20 cellular contexts compared by ENCODE assay signal in genomic region chr9:121764371-121764730, GRCh38.
DNase-seq lines count a peak whose midpoint lies in the region; ATAC-seq and TF ChIP-seq lines count a peak whose summit lies in the region.
"Had no signal": no experiment of that assay in that cellular context is flagged by ENCODE, and none has a peak within 500 bp of the region (broad histone marks: within the 10 kb centered on the region; RNA-seq: fewer than 3 reads in every experiment).

No MANE protein-coding gene starts in this region.

- no peaks in the 10 kb centered on the region for H3K9me3 Mint-ChIP-seq in CD4-positive, alpha-beta T cell

- H3K4me3 Mint-ChIP-seq in CD4-positive, alpha-beta T cell: no peak overlapping the region

- H3K27me3 ChIP-seq in cardiac muscle cell (no peaks in the 10 kb centered on the region), heart right ventricle (no peaks in the 10 kb centered on the region), sigmoid colon (no peaks in the 10 kb centered on the region)
- no peaks in the 10 kb centered on the region for H3K27me3 ChIP-seq in CD4-positive, alpha-beta T cell (ENCODE audit: control insufficient read depth, insufficient read depth, low read length)
- H3K27me3 ChIP-seq: BLaER1, neutrophil had no signal

- no peaks in the 10 kb centered on the region for H4K20me1 ChIP-seq in OCI-LY7 (ENCODE audit: insufficient read depth, low read length)

- H3K9me3 ChIP-seq in cardiac muscle cell (ENCODE audit: low read depth): no peaks in the 10 kb centered on the region
- no peaks in the 10 kb centered on the region for H3K9me3 ChIP-seq in heart right ventricle
- H3K9me3 ChIP-seq in sigmoid colon: no peaks in the 10 kb centered on the region
- no peaks in the 10 kb centered on the region for H3K9me3 ChIP-seq in CD4-positive, alpha-beta T cell (ENCODE audit: control insufficient read depth, low read length)
- H3K9me3 ChIP-seq in OCI-LY7 (ENCODE audit: low read length): no peaks in the 10 kb centered on the region
- H3K9me3 ChIP-seq: BLaER1, mucosa of descending colon, neutrophil had no signal

- H3K4me2 ChIP-seq in OCI-LY7 (ENCODE audit: low read length): no peak overlapping the region
- H3K4me2 ChIP-seq: BLaER1 had no signal

- WGBS in heart right ventricle, 2 donors: 77 to 85% methylated on average over 9 of the region's 9 CpGs
- WGBS in sigmoid colon, 2 donors: 93 to 94% methylated on average over 9 of the region's 9 CpGs

- H3K27ac ChIP-seq in cardiac muscle cell (peak overlapping the region; percentile 93), heart right ventricle (peak overlapping the region in 9 of 10 donors; percentile 62 to 86 (median 75)), sigmoid colon (peak overlapping the region in 3 of 4 donors; percentile 55 to 76 (median 59)), OCI-LY7 (ENCODE audit: low read depth, low read length, poor library complexity, severe bottlenecking) (no peak overlapping the region)
- H3K27ac ChIP-seq in CD4-positive, alpha-beta T cell (ENCODE audit: low read depth, low read length): no peak overlapping the region
- H3K27ac ChIP-seq: BLaER1, neutrophil, SK-N-MC had no signal

- no peaks in the 10 kb centered on the region for H3K79me2 ChIP-seq in OCI-LY7 (ENCODE audit: insufficient read depth, low read depth, low read length)

- H3K27ac Mint-ChIP-seq in CD4-positive, alpha-beta T cell: no peak overlapping the region

- no peak for TF ChIP-seq CTCF in cardiac muscle cell (IDR thresholded peaks at IDR 0.05; ENCODE audit: low read depth, low read length)
- TF ChIP-seq CTCF in heart right ventricle (IDR thresholded peaks at IDR 0.05): no peak
- TF ChIP-seq CTCF in sigmoid colon (IDR thresholded peaks at IDR 0.05): no peak
- TF ChIP-seq CTCF in CD4-positive, alpha-beta T cell (IDR thresholded peaks at IDR 0.05): no peak
- TF ChIP-seq CTCF in OCI-LY7 (conservative IDR thresholded peaks at IDR 0.05; ENCODE audit: low read length): no peak

- CTCF ChIA-PET in CD4-positive, alpha-beta T cell (lab: Charles Lee): no interaction called here
- CTCF ChIA-PET in OCI-LY7 (lab: Charles Lee; ENCODE audit: unreplicated experiment): no interaction called here

- intact Hi-C loops in cardiac septum (cut with DNase I) (loop anchor here (5.0 kb wide), 1 partner anchor 42 kb away; no protein-coding TSS in a partner anchor), heart right ventricle (cut with DNase I) (loop anchor here in 1 of 10 donors (5.0 kb wide), 1 partner anchor 52 kb away; no protein-coding TSS in a partner anchor), sigmoid colon (cut with DNase I) (no loop called here), OCI-LY7 (cut with micrococcal nuclease; ENCODE audit: unreplicated experiment) (no loop called here)
- intact Hi-C loops in CD4-positive, alpha-beta T cell (cut with DNase I, micrococcal nuclease): no loop called here

- no peak for TF ChIP-seq POLR2A in sigmoid colon (IDR thresholded peaks at IDR 0.05)

- DNase-seq in cardiac muscle cell (ENCODE audit: low read depth in 1 of 2, low spot score in 1 of 2) (no peak), cardiac septum (ENCODE audit: low spot score) (no peak), heart right ventricle (no peak), sigmoid colon (no peak), OCI-LY7 (ENCODE audit: low spot score) (no peak), dedifferentiated amniotic fluid mesenchymal stem cell (ENCODE audit: extremely low spot score) (no peak)
- no peak for DNase-seq in CD4-positive, alpha-beta T cell
- no peak for DNase-seq in activated CD4-positive, CD25-positive, alpha-beta regulatory T cell treated with anti-CD3 and anti-CD28 coated beads, Interleukin-2, amount 50 U/mL, for 72 hours
- DNase-seq: activated CD4-positive, alpha-beta T cell treated with anti-CD3 and anti-CD28 coated beads for 48 hours; activated CD8-positive, alpha-beta memory T cell treated with anti-CD3 and anti-CD28 coated beads, Interleukin-2, amount 50 U/mL, for 4 hours; activated gamma-delta T cell; amygdala; H7; NCI-H1048; NCI-H2107; NCI-H526 had no signal

- no peak overlapping the region for H3K4me3 ChIP-seq in cardiac muscle cell
- no peak overlapping the region for H3K4me3 ChIP-seq in heart right ventricle
- no peak overlapping the region for H3K4me3 ChIP-seq in sigmoid colon
- H3K4me3 ChIP-seq in OCI-LY7 (ENCODE audit: low read depth, low read length, poor library complexity, severe bottlenecking): no peak overlapping the region
- H3K4me3 ChIP-seq: BLaER1, mucosa of descending colon, SK-N-MC had no signal

- H3K36me3 ChIP-seq in cardiac muscle cell: peaks cover 38% of the 10 kb centered on the region
- peaks cover 0 to 100% (median 53%) of the 10 kb centered on the region in 9 donors for H3K36me3 ChIP-seq in heart right ventricle
- H3K36me3 ChIP-seq in sigmoid colon: peaks cover 53 to 92% (median 71%) of the 10 kb centered on the region in 4 donors
- H3K36me3 ChIP-seq in OCI-LY7 (ENCODE audit: insufficient read depth, low read length): no peaks in the 10 kb centered on the region
- H3K36me3 ChIP-seq: neutrophil had no signal

- no peaks in the 10 kb centered on the region for H3K27me3 Mint-ChIP-seq in CD4-positive, alpha-beta T cell

- ATAC-seq in heart right ventricle: peak in 2 of 8 donors; percentile 8 to 17
- no peak for ATAC-seq in CD4-positive, alpha-beta T cell (ENCODE audit: poor library complexity)

- H2AFZ ChIP-seq in OCI-LY7 (ENCODE audit: low read length): no peak overlapping the region

- H3K36me3 Mint-ChIP-seq in CD4-positive, alpha-beta T cell (ENCODE audit: low read depth): no peaks in the 10 kb centered on the region

- no peaks in the 10 kb centered on the region for H3K9me2 ChIP-seq in OCI-LY7 (ENCODE audit: insufficient read depth, low read length)

- POLR2A ChIA-PET in CD4-positive, alpha-beta T cell (lab: Charles Lee): no interaction called here
- POLR2A ChIA-PET in OCI-LY7 (lab: Charles Lee): no interaction called here

- peaks cover 28% of the 10 kb centered on the region for H3K4me1 ChIP-seq in cardiac muscle cell (ENCODE audit: low read depth)
- peaks cover 16 to 44% (median 28%) of the 10 kb centered on the region in 9 donors for H3K4me1 ChIP-seq in heart right ventricle
- peaks cover 0 to 25% (median 20%) of the 10 kb centered on the region in 4 donors for H3K4me1 ChIP-seq in sigmoid colon
- no peaks in the 10 kb centered on the region for H3K4me1 ChIP-seq in OCI-LY7 (ENCODE audit: insufficient read depth, low read length, poor library complexity, severe bottlenecking)
- H3K4me1 ChIP-seq: BLaER1 had no signal

- no peaks in the 10 kb centered on the region for H3K4me1 Mint-ChIP-seq in CD4-positive, alpha-beta T cell (ENCODE audit: low read depth)

- TF ChIP-seq EP300 in sigmoid colon (IDR thresholded peaks at IDR 0.05): no peak

- no TSS peak for BruUV-seq in OCI-LY7 (replicated peaks; lab: Mats Ljungman, UMichigan)

Comparison
In these comparisons a context has a peak if more than half of its experiments do, and no peak if none do; other contexts are left out.
1. H3K27ac ChIP-seq: peak in cardiac muscle cell (single experiment), heart right ventricle (9 of 10) and sigmoid colon (3 of 4); none in CD4-positive, alpha-beta T cell (single experiment) and OCI-LY7 (single experiment).